In genomic region chr5:139369181-139369580, GRCh38 we compare ENCODE assay signal across 1 cellular context.
TF ChIP-seq lines count a peak whose summit lies in the region.

No MANE protein-coding gene starts in this region.

TF ChIP-seq in endothelial cell of umbilical vein, 7 proteins besides CTCF, POLR2A, EP300 and RAD21:
- TF ChIP-seq MYC (IDR thresholded peaks at IDR 0.05; ENCODE audit: low read depth, low read length) (no peak), EZH2 (IDR thresholded peaks at IDR 0.05; ENCODE audit: borderline replicate concordance, low read depth, low read length, severe bottlenecking) (no peak), MAX (IDR thresholded peaks at IDR 0.05; ENCODE audit: insufficient read depth, insufficient read length) (no peak), FOS (IDR thresholded peaks at IDR 0.05; ENCODE audit: borderline replicate concordance, insufficient read depth, low read length) (no peak), JUN (IDR thresholded peaks at IDR 0.05; ENCODE audit: borderline replicate concordance, insufficient read depth, insufficient read length, low read depth) (no peak), GATA2 (IDR thresholded peaks at IDR 0.05; ENCODE audit: insufficient read depth, insufficient read length, low read depth, low read length) (no peak), POLR2AphosphoS5 (IDR thresholded peaks at IDR 0.05; ENCODE audit: insufficient read depth, low read depth, low read length) (no peak)
TF ChIP-seq in endothelial cell of umbilical vein: peak in this region for 0.
